Comparison of ENCODE assay signal across 8 cellular contexts in the genomic region with DNA sequence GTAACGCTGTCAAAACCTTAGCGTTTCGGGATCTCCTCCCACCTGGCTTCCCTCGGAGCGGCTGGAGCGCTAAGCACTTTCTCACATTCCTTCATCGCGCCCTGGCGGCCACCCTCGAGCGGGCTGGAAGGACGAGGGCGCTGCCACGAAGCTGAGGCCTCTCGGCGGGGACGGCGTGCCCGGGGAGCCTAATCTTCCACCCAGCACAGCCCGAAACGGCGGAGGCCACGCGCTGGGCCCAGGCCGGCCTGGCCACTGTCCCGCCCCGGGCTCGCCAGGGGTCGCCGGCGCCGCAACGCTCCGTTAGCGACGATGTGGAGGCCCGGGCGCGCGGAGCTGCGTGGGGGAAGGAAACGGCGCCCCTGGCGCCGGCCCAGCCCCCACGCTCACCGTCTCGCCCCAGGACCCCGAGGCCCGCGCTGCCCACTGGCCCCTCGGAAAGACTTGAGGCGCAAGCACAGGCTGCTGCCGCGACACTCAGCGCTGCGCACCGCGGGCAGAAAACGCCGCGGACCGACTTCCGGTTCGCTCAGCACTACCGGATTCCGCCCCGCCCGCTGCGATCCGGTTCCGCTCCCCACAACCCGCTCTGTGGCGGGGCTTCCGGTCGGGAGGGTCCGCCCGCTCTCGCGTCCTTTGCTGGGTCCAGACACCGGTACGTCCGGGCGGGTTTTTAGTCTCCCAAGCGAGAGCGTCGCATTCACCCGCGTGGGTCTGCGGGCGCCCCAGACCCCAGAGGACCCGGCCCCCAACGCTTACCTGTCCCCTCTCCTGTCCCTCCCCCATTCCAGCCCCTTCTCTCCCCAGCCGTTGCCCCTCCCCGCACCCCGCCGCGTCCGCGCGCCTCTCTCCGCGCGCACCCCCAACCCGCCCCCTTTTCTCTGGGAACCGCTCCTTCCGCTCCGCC. TPM values are rescaled to one million over a fixed set of nuclear protein-coding genes. Genes with fewer than 3 reads are reported as not detected.
A peak's percentile ranks its signal among the peaks of the same experiment; 100 is the strongest.
DNase-seq lines count a peak whose midpoint lies in the region; ATAC-seq and TF ChIP-seq lines count a peak whose summit lies in the region.

Gene YBEY (plus strand): TSS at position 582 of the 907 bp plus-strand sequence. CDS start 572 bp downstream, outside the sequence.

- peak within 1 kb of the TSS; percentile 80 to 91 for H3K9ac ChIP-seq in mucosa of rectum (ENCODE audit: low read depth in 1 of 2, low read length in 2 of 2)

- no peaks in the 10 kb centered on the region for H3K9me3 ChIP-seq in mucosa of rectum (ENCODE audit: control insufficient read depth in 2 of 2, low read length in 2 of 2)

- H3K4me3 Mint-ChIP-seq in IgD-negative memory B cell: peak within 1 kb of the TSS; percentile 88 to 99 (median 94)

- peaks cover 13 to 16% of the 10 kb centered on the region in 2 donors for H3K36me3 ChIP-seq in mucosa of rectum (ENCODE audit: control insufficient read depth in 2 of 2, insufficient read depth in 2 of 2, low read length in 2 of 2)

- H3K27ac ChIP-seq in mucosa of rectum (ENCODE audit: low read depth in 2 of 2, low read length in 2 of 2): peak within 1 kb of the TSS; percentile 95 to 96

- H3K27ac Mint-ChIP-seq in IgD-negative memory B cell: peak within 1 kb of the TSS; percentile 78 to 93 (median 93)

- H3K9me3 Mint-ChIP-seq in IgD-negative memory B cell: no peaks in the 10 kb centered on the region

- no peaks in the 10 kb centered on the region for H3K27me3 Mint-ChIP-seq in IgD-negative memory B cell

- H3K4me1 Mint-ChIP-seq in IgD-negative memory B cell: peaks cover 26 to 40% (median 31%) of the 10 kb centered on the region in 3 donors

- peak; percentile 44 for TF ChIP-seq CTCF in epithelial cell of proximal tubule (conservative IDR thresholded peaks at IDR 0.05; ENCODE audit: low read depth, low read length)

- DNase-seq in DMS153 (lab: John Stamatoyannopoulos, UW): peak; percentile 68
- DNase-seq in OCI-M2 (lab: John Stamatoyannopoulos, UW; ENCODE audit: unreplicated experiment): peak; percentile 99
- peak; percentile 87 for DNase-seq in activated T-cell treated with anti-CD3 and anti-CD28 coated beads for 48 hours (ENCODE audit: low read depth)
- peak; percentile 37 for DNase-seq in epithelial cell of proximal tubule (ENCODE audit: low read depth)
- DNase-seq in stimulated activated CD8-positive, alpha-beta memory T cell treated with anti-CD3 and anti-CD28 coated beads, Interleukin-4, amount 100 ng/mL, for 4 hours (ENCODE audit: low read depth in 2 of 2, low spot score in 1 of 2): peak; percentile 48 to 68

- H3K4me3 ChIP-seq in epithelial cell of proximal tubule (ENCODE audit: low read depth, low read length): peak within 1 kb of the TSS; percentile 76
- peak within 1 kb of the TSS; percentile 82 to 96 for H3K4me3 ChIP-seq in mucosa of rectum (ENCODE audit: low read length in 2 of 2)

- H3K27me3 ChIP-seq in mucosa of rectum (ENCODE audit: control insufficient read depth in 2 of 2, insufficient read depth in 2 of 2, low read length in 2 of 2): no peaks in the 10 kb centered on the region

- H3K36me3 Mint-ChIP-seq in IgD-negative memory B cell: no peaks in the 10 kb centered on the region

- ATAC-seq in GM21528 (IDR thresholded peaks at IDR 0.05; ENCODE audit: low FRiP score, unreplicated experiment): peak; percentile 74

- H3K4me1 ChIP-seq in mucosa of rectum (ENCODE audit: control insufficient read depth in 2 of 2, insufficient read depth in 2 of 2, low read length in 2 of 2): peaks cover 26 to 40% of the 10 kb centered on the region in 2 donors

RNA-seq across cellular contexts. Expression of gene YBEY, which starts in this region (rescaled TPM):
- 33.8 TPM for polyA plus RNA-seq in IgD-negative memory B cell
- 7.0 and 10.9 TPM in 2 replicates for total RNA-seq in epithelial cell of proximal tubule

Comparison
In these comparisons a context has a peak if more than half of its experiments do, and no peak if none do; other contexts are left out.
1. Peak in every context shown above with its lines: DNase-seq, ATAC-seq, H3K4me3 ChIP-seq and H3K27ac ChIP-seq.
2. DNase-seq: peak in every context shown above with its lines; median percentile 99 in OCI-M2; 87 in activated T-cell treated with anti-CD3 and anti-CD28 coated beads for 48 hours; 68 in DMS153; 58 in stimulated activated CD8-positive, alpha-beta memory T cell treated with anti-CD3 and anti-CD28 coated beads, Interleukin-4, amount 100 ng/mL, for 4 hours; 37 in epithelial cell of proximal tubule.